8 cellular contexts compared by ENCODE assay signal in the genomic region with DNA sequence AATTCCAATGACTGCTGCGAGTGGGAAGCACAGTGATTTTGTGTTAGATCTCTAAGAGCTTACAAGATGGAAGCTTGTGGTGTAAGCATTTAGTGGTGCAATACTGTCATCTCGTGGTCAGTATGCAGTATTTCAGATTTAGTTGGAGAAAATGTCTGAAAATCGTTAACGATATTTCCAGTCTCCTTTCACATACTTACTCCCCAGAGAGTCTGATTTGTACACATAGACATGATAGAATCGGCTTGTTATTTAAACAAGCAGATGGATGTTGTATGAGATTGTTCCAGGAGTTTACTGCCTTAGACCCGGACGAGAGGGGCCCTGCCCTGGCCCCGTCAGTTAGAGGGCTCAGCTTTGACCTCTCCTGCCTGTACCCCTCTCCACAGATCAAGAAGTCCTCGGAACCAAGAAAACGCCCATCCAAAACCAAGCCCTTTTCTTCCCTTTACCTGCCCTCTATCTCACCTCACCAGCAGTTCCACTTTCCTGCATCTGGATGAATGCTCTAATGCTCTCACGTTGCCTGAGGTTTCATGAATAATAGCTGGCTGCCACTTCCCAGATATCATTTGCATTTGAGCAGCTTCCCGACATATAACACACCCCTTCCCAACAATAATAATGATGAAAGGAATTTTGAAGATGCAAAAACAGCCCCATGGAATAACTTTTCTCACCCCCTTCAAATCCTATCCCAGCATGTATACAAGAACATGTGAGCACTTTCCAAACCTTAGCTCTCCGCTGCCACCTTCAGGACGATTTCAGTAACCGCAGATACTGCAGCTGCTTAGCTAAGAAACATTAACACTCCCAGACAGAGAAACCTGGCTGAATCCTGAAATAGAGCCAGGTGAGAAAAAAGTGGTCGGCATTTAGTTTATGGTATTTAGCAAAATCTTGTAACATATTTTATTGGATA.
DNase-seq lines count a peak whose midpoint lies in the region; ATAC-seq and TF ChIP-seq lines count a peak whose summit lies in the region.

No MANE protein-coding gene starts in this region.

- H3K9me3 Mint-ChIP-seq in activated naive CD8-positive, alpha-beta T cell treated with anti-CD3 and anti-CD28 coated beads, Interleukin-2, amount 10 ng/mL, durations not matched to agents 7 days and 5 days = no peaks in the 10 kb centered on the region

- CTCF ChIA-PET in SK-N-SH (lab: Yijun Ruan, JAX) = interaction anchor here (0.5 to 5.5 kb wide), 118 partner anchors 10 to 1990 kb away, joined by 3 to 104 read pairs (median 4); partner anchors contain the start of genes ADAMTS1 and ADAMTS5

- H3K4me2 ChIP-seq in SK-N-SH (peak overlapping the region; percentile 64), parathyroid adenoma (ENCODE audit: low read length) (peak overlapping the region; percentile 98)

- H3K4me3 Mint-ChIP-seq in activated naive CD8-positive, alpha-beta T cell treated with anti-CD3 and anti-CD28 coated beads, Interleukin-2, amount 10 ng/mL, durations not matched to agents 7 days and 5 days = no peak overlapping the region

- H3K79me2 ChIP-seq in SK-N-SH (ENCODE audit: insufficient read depth) (no peaks in the 10 kb centered on the region), parathyroid adenoma (no peaks in the 10 kb centered on the region)

- 12% methylated on average over 16 of the region's 16 CpGs for WGBS in SK-N-SH (ENCODE audit: low lambda C conversion rate)

- ATAC-seq in HG02588 (IDR thresholded peaks at IDR 0.05; ENCODE audit: unreplicated experiment) (peak; percentile 77), Right ventricle myocardium inferior (peak; percentile 89)
- ATAC-seq in activated naive CD8-positive, alpha-beta T cell treated with anti-CD3 and anti-CD28 coated beads, Interleukin-2, amount 10 ng/mL, durations not matched to agents 7 days and 5 days (ENCODE audit: low read depth) = peak; percentile 74

- H3K9me2 ChIP-seq in SK-N-SH = no peaks in the 10 kb centered on the region

- H3K9ac ChIP-seq in SK-N-SH (peak overlapping the region; percentile 19; the same call in 1 of the 2 replicates), parathyroid adenoma (no peak overlapping the region)

- TF ChIP-seq RAD21 in SK-N-SH (IDR thresholded peaks at IDR 0.05; ENCODE audit: low read length) = peak; percentile 100

- DNase-seq in NB4 (ENCODE audit: low read depth) (peak; percentile 80), SK-N-SH (peak; percentile 52), Right ventricle myocardium inferior (ENCODE audit: missing footprints) (no peak), tibial artery (peak; percentile 71 to 77)
- peak; percentile 53 for DNase-seq in activated naive CD8-positive, alpha-beta T cell treated with anti-CD3 and anti-CD28 coated beads, Interleukin-2, amount 10 ng/mL, durations not matched to agents 7 days and 5 days

- H3K4me3 ChIP-seq in GM08714 (ENCODE audit: low read length) (peak overlapping the region; percentile 39), NB4 (ENCODE audit: low read depth, low read length) (no peak overlapping the region), SK-N-SH (ENCODE audit: low read depth in 2 of 2, low read length in 1 of 2) (peak overlapping the region; percentile 38 to 47), parathyroid adenoma (ENCODE audit: low read depth, low read length) (peak overlapping the region; percentile 80), tibial artery (peak overlapping the region; percentile 46 to 57)

- peaks cover 2% of the 10 kb centered on the region for H3K36me3 Mint-ChIP-seq in activated naive CD8-positive, alpha-beta T cell treated with anti-CD3 and anti-CD28 coated beads, Interleukin-2, amount 10 ng/mL, durations not matched to agents 7 days and 5 days

- peaks cover 2% of the 10 kb centered on the region for H3K27me3 Mint-ChIP-seq in activated naive CD8-positive, alpha-beta T cell treated with anti-CD3 and anti-CD28 coated beads, Interleukin-2, amount 10 ng/mL, durations not matched to agents 7 days and 5 days

- peak overlapping the region; percentile 22 to 81; a peak in 3 of 4 replicates for H3K27ac ChIP-seq in SK-N-SH (ENCODE audit: low read depth in 2 of 2, low read length in 1 of 2)
- H3K27ac ChIP-seq in parathyroid adenoma = peak overlapping the region; percentile 50
- H3K27ac ChIP-seq in tibial artery = peak overlapping the region; percentile 68 to 74

- H3K4me1 Mint-ChIP-seq in activated naive CD8-positive, alpha-beta T cell treated with anti-CD3 and anti-CD28 coated beads, Interleukin-2, amount 10 ng/mL, durations not matched to agents 7 days and 5 days = no peaks in the 10 kb centered on the region

- peak; percentile 79 for TF ChIP-seq CTCF in NB4 (IDR thresholded peaks at IDR 0.05; ENCODE audit: low read depth, low read length)
- peak; percentile 91 for TF ChIP-seq CTCF in SK-N-SH (IDR thresholded peaks at IDR 0.05)
- TF ChIP-seq CTCF in parathyroid adenoma (IDR thresholded peaks at IDR 0.05) = peak; percentile 79
- peak; percentile 92 to 99 for TF ChIP-seq CTCF in tibial artery (IDR thresholded peaks at IDR 0.05)

- H3K27me3 ChIP-seq in SK-N-SH (ENCODE audit: insufficient read depth) (no peaks in the 10 kb centered on the region), parathyroid adenoma (ENCODE audit: control insufficient read depth, insufficient read depth, low read length) (no peaks in the 10 kb centered on the region), tibial artery (no peaks in the 10 kb centered on the region)

- POLR2A ChIA-PET in SK-N-SH (lab: Yijun Ruan, JAX) = interaction anchor here (1.0 to 2.3 kb wide), 3 partner anchors 409 to 1900 kb away, joined by 3 to 10 read pairs (median 9); partner anchors contain the start of gene ADAMTS1
- POLR2A ChIA-PET in activated naive CD8-positive, alpha-beta T cell treated with anti-CD3 and anti-CD28 coated beads, Interleukin-2, amount 10 ng/mL, durations not matched to agents 7 days and 5 days (lab: Charles Lee) = interaction anchor here (1.0 kb wide), 1 partner anchor 151 kb away, joined by 3 read pairs; no protein-coding TSS in a partner anchor

- no peaks in the 10 kb centered on the region for H4K20me1 ChIP-seq in SK-N-SH (ENCODE audit: insufficient read depth)

- H3K36me3 ChIP-seq in SK-N-SH (replicated peaks in 1 of 2; ENCODE audit: control insufficient read depth in 1 of 2, insufficient read depth in 2 of 2, low read length in 1 of 2) (no peaks in the 10 kb centered on the region), parathyroid adenoma (ENCODE audit: control insufficient read depth, insufficient read depth, low read length) (no peaks in the 10 kb centered on the region), tibial artery (no peaks in the 10 kb centered on the region)

- no peak overlapping the region for H3K27ac Mint-ChIP-seq in activated naive CD8-positive, alpha-beta T cell treated with anti-CD3 and anti-CD28 coated beads, Interleukin-2, amount 10 ng/mL, durations not matched to agents 7 days and 5 days

- peak in 1 of 2 experiments; percentile 38; a peak in 1 of 4 replicates for TF ChIP-seq EP300 in SK-N-SH (IDR thresholded peaks at IDR 0.05; ENCODE audit: borderline replicate concordance in 1 of 2, low read depth in 1 of 2, low read length in 1 of 2)

- H2AFZ ChIP-seq in SK-N-SH (ENCODE audit: low read depth) (peak overlapping the region; percentile 80), parathyroid adenoma (peak overlapping the region; percentile 86)

- intact Hi-C loops in Right ventricle myocardium inferior (cut with DNase I) = loop anchor here (1.0 to 10.0 kb wide), 8 partner anchors 47 to 1897 kb away; no protein-coding TSS in a partner anchor
- intact Hi-C loops in tibial artery (cut with DNase I; ENCODE audit: low total_unique reads) = loop anchor here (5.0 to 10.0 kb wide), 4 partner anchors 199 to 1898 kb away; partner anchors contain the start of gene ADAMTS1

- TF ChIP-seq POLR2A in NB4 (IDR thresholded peaks at IDR 0.05; ENCODE audit: extremely low read depth, insufficient read length) = no peak

- no peaks in the 10 kb centered on the region for H3K9me3 ChIP-seq in SK-N-SH
- no peaks in the 10 kb centered on the region for H3K9me3 ChIP-seq in parathyroid adenoma (ENCODE audit: control insufficient read depth, low read length)
- no peaks in the 10 kb centered on the region for H3K9me3 ChIP-seq in tibial artery

- H3K4me1 ChIP-seq in SK-N-SH (ENCODE audit: control insufficient read depth in 1 of 2, insufficient read depth in 2 of 2, low read depth in 1 of 2, low read length in 1 of 2) (peaks cover 0 to 15% of the 10 kb centered on the region in 2 experiments; a peak in 2 of 4 replicates), parathyroid adenoma (no peaks in the 10 kb centered on the region), tibial artery (peaks cover 0 to 17% (median 4%) of the 10 kb centered on the region in 4 donors)

- H3F3A ChIP-seq in SK-N-SH (replicated peaks; ENCODE audit: insufficient read depth) = peaks cover 7% of the 10 kb centered on the region

TF ChIP-seq in SK-N-SH, 30 proteins besides CTCF, POLR2A, EP300 and RAD21:
- TF ChIP-seq CHD2 (IDR thresholded peaks at IDR 0.05; ENCODE audit: low read length, partially characterized antibody) (peak; percentile 54), RFX5 (IDR thresholded peaks at IDR 0.05; ENCODE audit: low read length) (peak; percentile 64; the same call in 1 of the 2 replicates), TAF1 (IDR thresholded peaks at IDR 0.05; ENCODE audit: borderline replicate concordance, low read depth, low read length) (no peak), FOXJ3 (CRISPR knock-in tag; IDR thresholded peaks at IDR 0.05) (no peak), SMC3 (IDR thresholded peaks at IDR 0.05; ENCODE audit: low read depth, low read length) (peak; percentile 97), PBX3 (IDR thresholded peaks at IDR 0.05) (no peak), SIN3A (IDR thresholded peaks at IDR 0.05; ENCODE audit: borderline replicate concordance, low read depth, low read length) (no peak), MXI1 (IDR thresholded peaks at IDR 0.05; ENCODE audit: low read depth, low read length) (peak; percentile 53), YY1 (IDR thresholded peaks at IDR 0.05; ENCODE audit: low read depth) (peak; percentile 84; the same call in 1 of the 2 replicates), TEAD4 (IDR thresholded peaks at IDR 0.05; ENCODE audit: borderline replicate concordance, insufficient read depth) (no peak), NRF1 (IDR thresholded peaks at IDR 0.05; ENCODE audit: low read depth, low read length) (no peak)
- TF ChIP-seq, protein P1, sequence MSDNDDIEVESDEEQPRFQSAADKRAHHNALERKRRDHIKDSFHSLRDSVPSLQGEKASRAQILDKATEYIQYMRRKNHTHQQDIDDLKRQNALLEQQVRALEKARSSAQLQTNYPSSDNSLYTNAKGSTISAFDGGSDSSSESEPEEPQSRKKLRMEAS (IDR thresholded peaks at IDR 0.05; ENCODE audit: low read depth) = peak; percentile 90
TF ChIP-seq in SK-N-SH: peak in this region for 6.
